ENCODE assay signal across 9 cellular contexts in genomic region chr5:151151263-151151660, GRCh38. TPM values are rescaled to one million over a fixed set of nuclear protein-coding genes. Genes with fewer than 3 reads are reported as not detected.
DNase-seq lines count a peak whose midpoint lies in the region; ATAC-seq and TF ChIP-seq lines count a peak whose summit lies in the region.
"Had no signal": no experiment of that assay in that cellular context is flagged by ENCODE, and none has a peak within 500 bp of the region (broad histone marks: within the 10 kb centered on the region; RNA-seq: fewer than 3 reads in every experiment).

No MANE protein-coding gene starts in this region.

- ATAC-seq in naive B cell (ENCODE audit: low read depth in 2 of 2): no peak

- H3K27ac Mint-ChIP-seq in activated naive CD4-positive, alpha-beta T cell treated with anti-CD3 and anti-CD28 coated beads, Interleukin-2, amount 10 ng/mL, durations not matched to agents 7 days and 5 days: peak overlapping the region; percentile 94
- H3K27ac Mint-ChIP-seq in brain: peak overlapping the region; percentile 96 to 99 (median 97)
- H3K27ac Mint-ChIP-seq in naive B cell: peak overlapping the region; percentile 93 to 97 (median 94)

- no peaks in the 10 kb centered on the region for H3K27me3 ChIP-seq in transverse colon

- H3K36me3 Mint-ChIP-seq in activated naive CD4-positive, alpha-beta T cell treated with anti-CD3 and anti-CD28 coated beads, Interleukin-2, amount 10 ng/mL, durations not matched to agents 7 days and 5 days: peaks cover 76% of the 10 kb centered on the region
- H3K36me3 Mint-ChIP-seq in brain (peaks cover 21% of the 10 kb centered on the region), naive B cell (peaks cover 5 to 9% of the 10 kb centered on the region in 2 donors)

- intact Hi-C loops in transverse colon (cut with DNase I; ENCODE audit: low total_unique reads): no loop called here

- H3K27ac ChIP-seq in transverse colon: peak overlapping the region; percentile 86 to 90 (median 88)

- no peaks in the 10 kb centered on the region for H3K9me3 ChIP-seq in transverse colon

- WGBS in transverse colon (ENCODE audit: low coverage in 1 of 2), 2 donors: 36% methylated on average over 2 of the region's 2 CpGs; no CpG with 5 or more reads in 1 of the 2 donors

- no peaks in the 10 kb centered on the region for H3K36me3 ChIP-seq in transverse colon

- H3K4me3 Mint-ChIP-seq in activated naive CD4-positive, alpha-beta T cell treated with anti-CD3 and anti-CD28 coated beads, Interleukin-2, amount 10 ng/mL, durations not matched to agents 7 days and 5 days: peak overlapping the region; percentile 57
- H3K4me3 Mint-ChIP-seq in brain (peak overlapping the region; percentile 38 to 78 (median 59)), naive B cell (peak overlapping the region; percentile 64 to 91 (median 84))

- TF ChIP-seq CTCF in brain (conservative IDR thresholded peaks at IDR 0.05): no peak
- TF ChIP-seq CTCF in transverse colon (IDR thresholded peaks at IDR 0.05): no peak

- no peaks in the 10 kb centered on the region for H3K9me3 Mint-ChIP-seq in activated naive CD4-positive, alpha-beta T cell treated with anti-CD3 and anti-CD28 coated beads, Interleukin-2, amount 10 ng/mL, durations not matched to agents 7 days and 5 days
- H3K9me3 Mint-ChIP-seq in brain (no peaks in the 10 kb centered on the region), naive B cell (no peaks in the 10 kb centered on the region)

- peak; percentile 39 for DNase-seq in activated naive CD4-positive, alpha-beta T cell treated with anti-CD3 and anti-CD28 coated beads, Interleukin-2, amount 10 ng/mL, durations not matched to agents 7 days and 5 days
- DNase-seq in activated naive CD4-positive, alpha-beta T cell (lab: John Stamatoyannopoulos, UW): no peak
- DNase-seq in naive B cell (no peak), transverse colon (no peak), OCI-M2 (lab: John Stamatoyannopoulos, UW; ENCODE audit: unreplicated experiment) (no peak), NOMO-1 (lab: John Stamatoyannopoulos, UW; ENCODE audit: unreplicated experiment in 2 of 2) (no peak)
- DNase-seq in stimulated activated CD4-positive, alpha-beta T cell treated with anti-CD3 and anti-CD28 coated beads, Interleukin-4, amount 100 ng/mL, for 24 hours: no peak
- DNase-seq: SW 1271 had no signal

- TF ChIP-seq EP300 in transverse colon (IDR thresholded peaks at IDR 0.05; ENCODE audit: low read depth): no peak

- CTCF ChIA-PET in activated naive CD4-positive, alpha-beta T cell treated with anti-CD3 and anti-CD28 coated beads, Interleukin-2, amount 10 ng/mL, durations not matched to agents 7 days and 5 days (lab: Charles Lee): interaction anchor here (1.3 to 6.7 kb wide), 4 partner anchors 10 to 25 kb away, joined by 5 to 46 read pairs (median 24); no protein-coding TSS in a partner anchor

- H3K4me1 Mint-ChIP-seq in activated naive CD4-positive, alpha-beta T cell treated with anti-CD3 and anti-CD28 coated beads, Interleukin-2, amount 10 ng/mL, durations not matched to agents 7 days and 5 days: peaks cover 98% of the 10 kb centered on the region
- H3K4me1 Mint-ChIP-seq in brain (peaks cover 95% of the 10 kb centered on the region), naive B cell (peaks cover 84 to 96% (median 95%) of the 10 kb centered on the region in 3 donors)

- in situ Hi-C loops in transverse colon (cut with MboI; ENCODE audit: low pct_ligation_motif_present in 1 of 4, low pct_unique_long_range_greater_than_20kb in 1 of 4, low sequenced_read_pairs in 3 of 4): no loop called here

- no peaks in the 10 kb centered on the region for H3K27me3 Mint-ChIP-seq in activated naive CD4-positive, alpha-beta T cell treated with anti-CD3 and anti-CD28 coated beads, Interleukin-2, amount 10 ng/mL, durations not matched to agents 7 days and 5 days
- H3K27me3 Mint-ChIP-seq in brain (no peaks in the 10 kb centered on the region), naive B cell (no peaks in the 10 kb centered on the region)

- TF ChIP-seq POLR2A in transverse colon (IDR thresholded peaks at IDR 0.05): no peak

- peak overlapping the region in 1 of 4 donors; percentile 3 for H3K4me3 ChIP-seq in transverse colon

- H3K4me1 ChIP-seq in transverse colon: peaks cover 36 to 75% (median 51%) of the 10 kb centered on the region in 4 donors

RNA-seq across cellular contexts. Expression of gene ANXA6, which starts 6.3 kb away (rescaled TPM):
- polyA plus RNA-seq in brain (ENCODE audit: insufficient read depth, low read depth, low replicate concordance) (261 TPM), naive B cell (ENCODE audit: low read depth in 6 of 6) (100 to 1,000 TPM; 183 to 442 (median 326) TPM)
- total RNA-seq in transverse colon: 10 to 100 TPM; 19.1 to 79.0 (median 55.3) TPM
